Comparison of ENCODE assay signal across 8 cellular contexts in the genomic region with DNA sequence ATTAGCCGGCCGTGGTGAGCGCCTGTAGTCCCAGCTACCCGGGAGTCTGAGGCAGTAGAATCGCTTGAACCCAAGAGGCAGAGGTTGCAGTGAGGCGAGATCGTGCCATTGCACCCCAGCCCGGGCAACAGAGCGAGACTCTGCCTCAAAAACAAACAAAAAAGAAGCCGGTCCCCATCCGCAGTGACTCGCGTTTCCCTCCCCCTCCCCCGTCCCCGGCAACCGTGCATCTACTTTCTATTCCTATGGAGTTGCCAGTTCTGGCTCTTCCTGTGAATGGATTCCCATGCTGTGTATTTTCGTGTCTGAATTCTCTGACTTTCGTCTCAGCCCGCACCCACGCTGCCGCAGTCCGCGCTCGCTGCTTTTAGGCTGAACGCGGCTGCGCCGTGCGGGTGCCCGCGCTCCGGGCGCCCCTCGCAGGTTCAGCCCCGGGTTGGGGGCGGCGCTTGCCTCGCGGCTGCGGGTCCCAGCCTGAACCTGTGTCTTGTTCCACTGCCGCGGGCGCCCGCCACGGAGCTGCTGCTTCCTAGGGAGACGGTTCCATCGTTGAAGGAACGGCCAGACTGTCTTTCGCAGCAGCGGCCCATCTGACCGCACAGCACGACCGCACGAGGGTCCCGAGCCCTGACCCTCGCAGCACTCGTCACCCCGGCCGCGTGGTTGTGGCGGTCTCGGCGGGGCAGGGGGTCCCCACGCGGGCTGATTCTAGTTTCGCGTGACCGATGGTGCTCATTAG. TPM values are rescaled to one million over a fixed set of nuclear protein-coding genes. Genes with fewer than 3 reads are reported as not detected.
DNase-seq lines count a peak whose midpoint lies in the region; ATAC-seq lines count a peak whose summit lies in the region.

No MANE protein-coding gene starts in this region.

- no peak overlapping the region for H2AK5ac ChIP-seq in mesendoderm (ENCODE audit: low read length)

- H3K79me2 ChIP-seq in mesendoderm (ENCODE audit: control insufficient read depth, insufficient read depth, low read length) = no peaks in the 10 kb centered on the region

- peak overlapping the region; percentile 83 for H3K56ac ChIP-seq in mesendoderm (ENCODE audit: low read length)

- peak overlapping the region; percentile 73 for H3K9ac ChIP-seq in mesendoderm (ENCODE audit: low read length)

- WGBS in mesendoderm (ENCODE audit: extremely low coverage, insufficient coverage, low lambda C conversion rate) = no CpG with 5 or more reads among the region's 68 CpGs

- peak overlapping the region; percentile 36 for H3K4me3 ChIP-seq in mesendoderm (ENCODE audit: low read length)

- no peak overlapping the region for H2BK5ac ChIP-seq in mesendoderm (ENCODE audit: low read length)

- no peak for ATAC-seq in GM21381 (IDR thresholded peaks at IDR 0.05; ENCODE audit: unreplicated experiment)

- peaks cover 1% of the 10 kb centered on the region for H3K36me3 ChIP-seq in mesendoderm (ENCODE audit: control insufficient read depth, insufficient read depth, low read length)

- no peaks in the 10 kb centered on the region for H3K79me1 ChIP-seq in mesendoderm (ENCODE audit: low read length)

- H3K27me3 ChIP-seq in mesendoderm (ENCODE audit: insufficient read depth, low read length, poor library complexity) = no peaks in the 10 kb centered on the region

- H3K4me1 ChIP-seq in mesendoderm (ENCODE audit: control insufficient read depth, low read depth, low read length) = peaks cover 2% of the 10 kb centered on the region

- H4K8ac ChIP-seq in mesendoderm (ENCODE audit: low read depth, low read length) = no peak overlapping the region

- H3K18ac ChIP-seq in mesendoderm (ENCODE audit: low read length) = peak overlapping the region; percentile 0

- H3K23ac ChIP-seq in mesendoderm (ENCODE audit: low read length) = no peak overlapping the region

- no peak overlapping the region for H3K27ac ChIP-seq in mesendoderm (ENCODE audit: low read depth, low read length)

- no peak overlapping the region for H2BK15ac ChIP-seq in mesendoderm (replicated peaks; ENCODE audit: low read depth)

- H3K4me2 ChIP-seq in mesendoderm (ENCODE audit: low read length) = peak overlapping the region; percentile 65

- DNase-seq in NK-92 treated with Interleukin-12 subunit alpha and Interleukin-12 subunit beta, amount 100 ng/mL, for 24 hours (lab: John Stamatoyannopoulos, UW) = peak; percentile 58
- DNase-seq in NK-92 (lab: John Stamatoyannopoulos, UW; ENCODE audit: unreplicated experiment) (no peak), NCI-H345 treated with DMSO at 0.1 percent for 48 hours (lab: John Stamatoyannopoulos, UW; ENCODE audit: unreplicated experiment) (peak; percentile 56), dermis blood vessel endothelial cell (peak; percentile 61), mesendoderm (peak; percentile 51)
- peak; percentile 37 to 58 for DNase-seq in activated CD4-positive, alpha-beta T cell treated with anti-CD3 and anti-CD28 coated beads, Interleukin-2, amount 50 U/mL, for 24 hours (ENCODE audit: low read depth in 1 of 2, low spot score in 1 of 2)
- DNase-seq in stimulated activated CD8-positive, alpha-beta memory T cell treated with anti-CD3 and anti-CD28 coated beads, Interleukin-4, amount 100 ng/mL, for 4 hours (ENCODE audit: low read depth in 2 of 2, low spot score in 1 of 2) = peak; percentile 44 to 45

- no peak overlapping the region for H3K4ac ChIP-seq in mesendoderm (ENCODE audit: low read depth, low read length)

- H2BK120ac ChIP-seq in mesendoderm (ENCODE audit: low read depth, low read length) = no peak overlapping the region

- no peak overlapping the region for H4K5ac ChIP-seq in mesendoderm (ENCODE audit: low read length)

RNA-seq across cellular contexts. Expression of a gene that starts 1.1 kb away (rescaled TPM):
- 18.5 and 19.5 TPM in 2 replicates for total RNA-seq in dermis blood vessel endothelial cell
- 13.3 TPM for polyA plus RNA-seq in mesendoderm (2013, experiment 1 of 2)
- polyA plus RNA-seq in mesendoderm (2013, experiment 2 of 2) = 13.2 TPM

RNA-seq across cellular contexts. Expression of a gene that starts 9.4 kb away (rescaled TPM):
- total RNA-seq in dermis blood vessel endothelial cell = 48.8 and 58.4 TPM in 2 replicates
- 11.3 TPM for polyA plus RNA-seq in mesendoderm (2013, experiment 1 of 2)
- polyA plus RNA-seq in mesendoderm (2013, experiment 2 of 2) = 11.4 TPM

RNA-seq across cellular contexts. Expression of a gene that starts 21.7 kb away (rescaled TPM):
- 1.3 and 1.9 TPM in 2 replicates for total RNA-seq in dermis blood vessel endothelial cell
- 45.6 TPM for polyA plus RNA-seq in mesendoderm (2013, experiment 1 of 2)
- 45.1 TPM for polyA plus RNA-seq in mesendoderm (2013, experiment 2 of 2)
